In genomic region chr9:127954831-127955293, GRCh38 we compare ENCODE assay signal across 10 cellular contexts. TPM values are rescaled to one million over a fixed set of nuclear protein-coding genes. Genes with fewer than 3 reads are reported as not detected.
A peak's percentile ranks its signal among the peaks of the same experiment; 100 is the strongest.
DNase-seq lines count a peak whose midpoint lies in the region; ATAC-seq and TF ChIP-seq lines count a peak whose summit lies in the region.
"Had no signal": no experiment of that assay in that cellular context is flagged by ENCODE, and none has a peak within 500 bp of the region (broad histone marks: within the 10 kb centered on the region; RNA-seq: fewer than 3 reads in every experiment).

No MANE protein-coding gene starts in this region.

- H3K9me3 Mint-ChIP-seq in activated naive CD4-positive, alpha-beta T cell treated with anti-CD3 and anti-CD28 coated beads, Interleukin-2, amount 50 U/mL, for 72 hours = no peaks in the 10 kb centered on the region
- H3K9me3 Mint-ChIP-seq in stimulated activated memory B cell treated with anti-CD40 and anti-IgM and Interleukin-4, amounts not matched to agents 10 μg/mL and 1 μg/mL and 100 μg/mL, for 72 hours = peaks cover 2% of the 10 kb centered on the region
- H3K9me3 Mint-ChIP-seq in natural killer cell treated with Interleukin-12 subunit alpha and Interleukin-12 subunit beta and Interleukin-15 and Interleukin-18, amount 100 ng/mL, for 72 hours = no peaks in the 10 kb centered on the region
- H3K9me3 Mint-ChIP-seq: activated T-helper 2 cell treated with anti-CD3 and anti-CD28 coated beads, Interferon-gamma antibody, Interleukin-2, Interleukin-4, amounts not matched to agents 10 μg/mL and 5 μg/mL and 100 μg/mL, durations not matched to agents 14 hours and 24 hours and 36 hours; nephron progenitor cell had no signal

- no peak for TF ChIP-seq CTCF in GM10248 (IDR thresholded peaks at IDR 0.05; ENCODE audit: control extremely low read depth, extremely low read depth, low read depth, missing control alignments)

- H3K4me1 Mint-ChIP-seq in stimulated activated memory B cell treated with anti-CD40 and anti-IgM and Interleukin-4, amounts not matched to agents 10 μg/mL and 1 μg/mL and 100 μg/mL, for 72 hours = peaks cover 68% of the 10 kb centered on the region
- H3K4me1 Mint-ChIP-seq in natural killer cell treated with Interleukin-12 subunit alpha and Interleukin-12 subunit beta and Interleukin-15 and Interleukin-18, amount 100 ng/mL, for 72 hours (ENCODE audit: low read depth in 2 of 2) = peaks cover 6 to 8% of the 10 kb centered on the region in 2 donors

- H3K36me3 Mint-ChIP-seq in activated naive CD4-positive, alpha-beta T cell treated with anti-CD3 and anti-CD28 coated beads, Interleukin-2, amount 50 U/mL, for 72 hours = peaks cover 0 to 11% of the 10 kb centered on the region in 2 donors
- H3K36me3 Mint-ChIP-seq in stimulated activated memory B cell treated with anti-CD40 and anti-IgM and Interleukin-4, amounts not matched to agents 10 μg/mL and 1 μg/mL and 100 μg/mL, for 72 hours = peaks cover 26% of the 10 kb centered on the region
- no peaks in the 10 kb centered on the region for H3K36me3 Mint-ChIP-seq in natural killer cell treated with Interleukin-12 subunit alpha and Interleukin-12 subunit beta and Interleukin-15 and Interleukin-18, amount 100 ng/mL, for 72 hours

- CTCF ChIA-PET in GM10248 (lab: Yijun Ruan, JAX) = interaction anchor here (1.0 to 25.1 kb wide), 15 partner anchors 9 to 170 kb away, joined by 3 to 615 read pairs (median 5); partner anchors contain the start of gene NAIF1

- POLR2A ChIA-PET in GM10248 (lab: Yijun Ruan, JAX) = interaction anchor here (0.6 kb wide), 2 partner anchors 13 to 42 kb away, joined by 3 to 6 read pairs; no protein-coding TSS in a partner anchor

- TF ChIP-seq EP300 in Ishikawa (IDR thresholded peaks at IDR 0.05; ENCODE audit: borderline replicate concordance) = no peak

- H3K4me3 Mint-ChIP-seq in stimulated activated memory B cell treated with anti-CD40 and anti-IgM and Interleukin-4, amounts not matched to agents 10 μg/mL and 1 μg/mL and 100 μg/mL, for 72 hours = no peak overlapping the region
- H3K4me3 Mint-ChIP-seq in natural killer cell treated with Interleukin-12 subunit alpha and Interleukin-12 subunit beta and Interleukin-15 and Interleukin-18, amount 100 ng/mL, for 72 hours = no peak overlapping the region
- H3K4me3 Mint-ChIP-seq: nephron progenitor cell had no signal

- no peak for ATAC-seq in activated naive CD4-positive, alpha-beta T cell treated with anti-CD3 and anti-CD28 coated beads, Interleukin-2, amount 50 U/mL, for 72 hours
- no peak for ATAC-seq in stimulated activated memory B cell treated with anti-CD40 and anti-IgM and Interleukin-4, amounts not matched to agents 10 μg/mL and 1 μg/mL and 100 μg/mL, for 72 hours
- no peak for ATAC-seq in HG03378 (IDR thresholded peaks at IDR 0.05; ENCODE audit: unreplicated experiment)
- no peak for ATAC-seq in natural killer cell treated with Interleukin-12 subunit alpha and Interleukin-12 subunit beta and Interleukin-15 and Interleukin-18, amount 100 ng/mL, for 72 hours

- H3K27me3 Mint-ChIP-seq in stimulated activated memory B cell treated with anti-CD40 and anti-IgM and Interleukin-4, amounts not matched to agents 10 μg/mL and 1 μg/mL and 100 μg/mL, for 72 hours = no peaks in the 10 kb centered on the region
- H3K27me3 Mint-ChIP-seq in natural killer cell treated with Interleukin-12 subunit alpha and Interleukin-12 subunit beta and Interleukin-15 and Interleukin-18, amount 100 ng/mL, for 72 hours = no peaks in the 10 kb centered on the region

- no peak for DNase-seq in activated naive CD4-positive, alpha-beta T cell treated with anti-CD3 and anti-CD28 coated beads, Interleukin-2, amount 50 U/mL, for 72 hours (ENCODE audit: low spot score in 2 of 2)
- DNase-seq in hippocampal formation (lab: John Stamatoyannopoulos, UW) (peak; percentile 59 to 71), NCI-H2171 (lab: John Stamatoyannopoulos, UW) (no peak), GM10248 (ENCODE audit: extremely low spot score) (no peak)
- no peak for DNase-seq in natural killer cell treated with Interleukin-12 subunit alpha and Interleukin-12 subunit beta and Interleukin-15 and Interleukin-18, amount 100 ng/mL, for 72 hours (ENCODE audit: low spot score)
- DNase-seq: nephron progenitor cell had no signal

- TF ChIP-seq RAD21 in Ishikawa (IDR thresholded peaks at IDR 0.05; ENCODE audit: low read depth) = no peak

- H3K27ac Mint-ChIP-seq in activated naive CD4-positive, alpha-beta T cell treated with anti-CD3 and anti-CD28 coated beads, Interleukin-2, amount 50 U/mL, for 72 hours = peak overlapping the region; percentile 89
- peak overlapping the region; percentile 79 for H3K27ac Mint-ChIP-seq in stimulated activated memory B cell treated with anti-CD40 and anti-IgM and Interleukin-4, amounts not matched to agents 10 μg/mL and 1 μg/mL and 100 μg/mL, for 72 hours
- no peak overlapping the region for H3K27ac Mint-ChIP-seq in natural killer cell treated with Interleukin-12 subunit alpha and Interleukin-12 subunit beta and Interleukin-15 and Interleukin-18, amount 100 ng/mL, for 72 hours
- H3K27ac Mint-ChIP-seq: nephron progenitor cell had no signal

TF ChIP-seq in Ishikawa, 13 proteins besides CTCF, POLR2A, EP300 and RAD21:
- TF ChIP-seq ZBTB7A (IDR thresholded peaks at IDR 0.05; ENCODE audit: low read depth) (no peak), TAF1 (IDR thresholded peaks at IDR 0.05; ENCODE audit: low read depth) (no peak), NFIC (IDR thresholded peaks at IDR 0.05) (no peak), YY1 (IDR thresholded peaks at IDR 0.05; ENCODE audit: low read depth) (no peak), REST (IDR thresholded peaks at IDR 0.05; ENCODE audit: low read depth) (peak; percentile 31; the same call in 1 of the 2 replicates), TEAD4 (IDR thresholded peaks at IDR 0.05) (no peak)

RNA-seq across cellular contexts. Expression of gene DPM2, which starts 17.2 kb away (rescaled TPM):
- total RNA-seq in activated naive CD4-positive, alpha-beta T cell treated with anti-CD3 and anti-CD28 coated beads, Interleukin-2, amount 50 U/mL, for 72 hours = 10 to 100 TPM; 26.0 to 49.8 TPM
- 10 to 100 TPM; 47.9 to 74.4 TPM for total RNA-seq in natural killer cell treated with Interleukin-12 subunit alpha and Interleukin-12 subunit beta and Interleukin-15 and Interleukin-18, amount 100 ng/mL, for 72 hours

RNA-seq across cellular contexts. Expression of gene PIP5KL1, which starts 24.3 kb away (rescaled TPM):
- 1 to 10 TPM; 4.0 to 6.8 TPM for total RNA-seq in activated naive CD4-positive, alpha-beta T cell treated with anti-CD3 and anti-CD28 coated beads, Interleukin-2, amount 50 U/mL, for 72 hours
- total RNA-seq in natural killer cell treated with Interleukin-12 subunit alpha and Interleukin-12 subunit beta and Interleukin-15 and Interleukin-18, amount 100 ng/mL, for 72 hours = 1 to 10 TPM; 2.7 to 3.7 TPM

RNA-seq across cellular contexts. Expression of gene EEIG1, which starts 25.9 kb away (rescaled TPM):
- 10 to 100 TPM; 63.1 to 96.5 TPM for total RNA-seq in activated naive CD4-positive, alpha-beta T cell treated with anti-CD3 and anti-CD28 coated beads, Interleukin-2, amount 50 U/mL, for 72 hours
- total RNA-seq in natural killer cell treated with Interleukin-12 subunit alpha and Interleukin-12 subunit beta and Interleukin-15 and Interleukin-18, amount 100 ng/mL, for 72 hours = 10 to 100 TPM in 1 of 2 donors, 1 to 10 TPM in 1; 8.2 to 16.4 TPM

RNA-seq across cellular contexts. Expression of gene ST6GALNAC4, which starts 38.0 kb away (rescaled TPM):
- total RNA-seq in activated naive CD4-positive, alpha-beta T cell treated with anti-CD3 and anti-CD28 coated beads, Interleukin-2, amount 50 U/mL, for 72 hours = 10 to 100 TPM; 24.5 to 43.2 TPM
- 10 to 100 TPM; 17.5 to 44.5 TPM for total RNA-seq in natural killer cell treated with Interleukin-12 subunit alpha and Interleukin-12 subunit beta and Interleukin-15 and Interleukin-18, amount 100 ng/mL, for 72 hours

RNA-seq across cellular contexts. Expression of gene ST6GALNAC6, which starts 55.5 kb away (rescaled TPM):
- total RNA-seq in activated naive CD4-positive, alpha-beta T cell treated with anti-CD3 and anti-CD28 coated beads, Interleukin-2, amount 50 U/mL, for 72 hours = 10 to 100 TPM; 55.2 to 56.1 TPM
- total RNA-seq in natural killer cell treated with Interleukin-12 subunit alpha and Interleukin-12 subunit beta and Interleukin-15 and Interleukin-18, amount 100 ng/mL, for 72 hours = 10 to 100 TPM; 53.4 to 67.2 TPM

Comparison
In these comparisons a context has a peak if more than half of its experiments do, and no peak if none do; other contexts are left out.
1. DNase-seq: peak in hippocampal formation (2 of 2); none in activated naive CD4-positive, alpha-beta T cell treated with anti-CD3 and anti-CD28 coated beads, Interleukin-2, amount 50 U/mL, for 72 hours (0 of 2), natural killer cell treated with Interleukin-12 subunit alpha and Interleukin-12 subunit beta and Interleukin-15 and Interleukin-18, amount 100 ng/mL, for 72 hours (single experiment), NCI-H2171 (single experiment) and GM10248 (single experiment).
2. H3K27ac Mint-ChIP-seq: peak in activated naive CD4-positive, alpha-beta T cell treated with anti-CD3 and anti-CD28 coated beads, Interleukin-2, amount 50 U/mL, for 72 hours (2 of 2) and stimulated activated memory B cell treated with anti-CD40 and anti-IgM and Interleukin-4, amounts not matched to agents 10 μg/mL and 1 μg/mL and 100 μg/mL, for 72 hours (single experiment); none in natural killer cell treated with Interleukin-12 subunit alpha and Interleukin-12 subunit beta and Interleukin-15 and Interleukin-18, amount 100 ng/mL, for 72 hours (0 of 2).